11 cellular contexts compared by ENCODE assay signal in genomic region chr4:89898304-89898716, GRCh38.
A peak's percentile ranks its signal among the peaks of the same experiment; 100 is the strongest.
DNase-seq lines count a peak whose midpoint lies in the region; ATAC-seq and TF ChIP-seq lines count a peak whose summit lies in the region.
"Had no signal": no experiment of that assay in that cellular context is flagged by ENCODE, and none has a peak within 500 bp of the region (broad histone marks: within the 10 kb centered on the region; RNA-seq: fewer than 3 reads in every experiment).

No MANE protein-coding gene starts in this region.

- H3K9me3 ChIP-seq in DND-41 (ENCODE audit: insufficient read depth, low read length, severe bottlenecking), result no peaks in the 10 kb centered on the region
- H3K9me3 ChIP-seq: thoracic aorta had no signal

- peaks cover 69% of the 10 kb centered on the region for H3K4me1 ChIP-seq in DND-41 (ENCODE audit: insufficient read depth, low read length)

- no peaks in the 10 kb centered on the region for H4K20me1 ChIP-seq in DND-41 (ENCODE audit: insufficient read depth, low read length)

- TF ChIP-seq POLR2A in erythroblast (IDR thresholded peaks at IDR 0.05; ENCODE audit: low read length), result no peak

- DNase-seq in DND-41, result no peak
- peak; percentile 7 to 13 for DNase-seq in erythroblast (lab: John Stamatoyannopoulos, UW)
- no peak for DNase-seq in DMS 273 treated with DMSO at 0.1 percent for 48 hours (lab: John Stamatoyannopoulos, UW)
- no peak for DNase-seq in activated effector memory CD4-positive, alpha-beta T cell treated with Interleukin-2 at 50 U/mL for 16 hours
- no peak for DNase-seq in NCI-H2171 treated with DMSO at 0.1 percent for 48 hours (lab: John Stamatoyannopoulos, UW)
- DNase-seq: activated T-cell treated with anti-CD3 and anti-CD28 coated beads, Interleukin-2, amount 50 U/mL, for 48 hours; T-helper 2 cell had no signal

- no peak overlapping the region for H3K27ac ChIP-seq in DND-41 (ENCODE audit: low read length)
- H3K27ac ChIP-seq: thoracic aorta had no signal

- H3K4me2 ChIP-seq in DND-41 (ENCODE audit: insufficient read depth, low read length), result peak overlapping the region; percentile 16; the same call in 1 of the 2 replicates

- H3K27me3 ChIP-seq in DND-41 (ENCODE audit: insufficient read depth, low read length, poor library complexity), result no peaks in the 10 kb centered on the region

- no peak for TF ChIP-seq CTCF in DND-41 (IDR thresholded peaks at IDR 0.05; ENCODE audit: borderline replicate concordance, extremely low read depth, low read length, poor library complexity, severe bottlenecking)

- no peak overlapping the region for H2AFZ ChIP-seq in DND-41 (ENCODE audit: low read depth, low read length)

- H3K9ac ChIP-seq in DND-41 (ENCODE audit: low read depth, low read length), result no peak overlapping the region

- no peak overlapping the region for H3K4me3 ChIP-seq in DND-41 (ENCODE audit: low read depth in 1 of 2, low read length in 2 of 2)
- H3K4me3 ChIP-seq: thoracic aorta had no signal

- ATAC-seq in DND-41 (ENCODE audit: insufficient read depth, low read depth) (no peak), GM19351 (IDR thresholded peaks at IDR 0.05; ENCODE audit: unreplicated experiment) (peak; percentile 36), HG03039 (IDR thresholded peaks at IDR 0.05; ENCODE audit: unreplicated experiment) (peak; percentile 44), GM21367 (IDR thresholded peaks at IDR 0.05; ENCODE audit: unreplicated experiment) (no peak)

- H3K36me3 ChIP-seq in DND-41 (ENCODE audit: insufficient read depth, low read length), result no peaks in the 10 kb centered on the region
- H3K36me3 ChIP-seq: thoracic aorta had no signal

- H3K79me2 ChIP-seq in DND-41 (ENCODE audit: insufficient read depth, low read length), result 0 out of 2 replicates have a peak, but pooled peaks cover 3% of the 10 kb centered on the region

Comparison
In these comparisons a context has a peak if more than half of its experiments do, and no peak if none do; other contexts are left out.
1. ATAC-seq: peak in GM19351 (single experiment) and HG03039 (single experiment); none in DND-41 (single experiment) and GM21367 (single experiment).
2. DNase-seq: peak in erythroblast (2 of 2); none in DND-41 (single experiment), DMS 273 treated with DMSO at 0.1 percent for 48 hours (single experiment), activated effector memory CD4-positive, alpha-beta T cell treated with Interleukin-2 at 50 U/mL for 16 hours (single experiment) and NCI-H2171 treated with DMSO at 0.1 percent for 48 hours (single experiment).